ENCODE assay signal across 27 cellular contexts in the genomic region with DNA sequence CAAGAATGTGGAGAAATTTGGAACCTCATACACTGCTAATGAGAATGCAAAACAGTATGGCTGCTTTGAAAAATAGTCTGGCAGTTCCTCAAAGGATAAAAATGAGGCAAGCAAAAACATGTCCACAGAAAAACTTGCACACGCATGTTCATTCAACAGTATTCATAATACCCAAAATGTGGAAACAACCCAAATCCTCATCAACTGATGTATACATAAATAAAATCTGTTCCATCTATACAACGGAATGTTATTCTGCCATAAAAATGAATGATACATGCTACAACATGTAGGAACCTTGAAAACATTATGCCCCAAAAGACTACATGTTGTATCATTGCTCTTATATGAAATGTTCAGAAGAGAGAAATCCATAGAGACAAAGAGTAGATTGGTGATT.
"Had no signal": no experiment of that assay in that cellular context is flagged by ENCODE, and none has a peak within 500 bp of the region (broad histone marks: within the 10 kb centered on the region; RNA-seq: fewer than 3 reads in every experiment).

No MANE protein-coding gene starts in this region.

- H3K27me3 ChIP-seq: neural progenitor cell, ovary, spleen, stomach, thyroid gland, tibial nerve, upper lobe of left lung, vagina had no signal

- ATAC-seq: natural killer cell; psoas muscle; right cardiac atrium; sciatic nerve; stimulated activated effector memory CD8-positive, alpha-beta T cell treated with anti-CD3 and anti-CD28 coated beads, Interleukin-12 subunit alpha, Interleukin-12 subunit beta, amount 100 ng/mL, for 72 hours; stimulated activated naive B cell treated with anti-CD40 and anti-IgM and Interleukin-4, amounts not matched to agents 10 μg/mL and 1 μg/mL and 100 μg/mL, for 72 hours had no signal

- H3K4me3 ChIP-seq: neural progenitor cell, ovary, psoas muscle, skin epidermis, smooth muscle cell, spleen, stomach, thoracic aorta, thyroid gland, tibial nerve, upper lobe of left lung, vagina had no signal

- FAIRE-seq: urothelium cell line had no signal

- H3K4me1 ChIP-seq: parathyroid adenoma, psoas muscle, spleen, stomach, thyroid gland, tibial nerve, upper lobe of left lung, vagina had no signal

- H3K27ac ChIP-seq: neural progenitor cell, ovary, parathyroid adenoma, psoas muscle, skin epidermis, spleen, stomach, thoracic aorta, thyroid gland, tibial nerve, upper lobe of left lung, vagina had no signal

- H3K79me2 ChIP-seq: parathyroid adenoma had no signal

- H2AFZ ChIP-seq: neural progenitor cell, parathyroid adenoma had no signal

- H3K9me3 ChIP-seq: ovary, psoas muscle, thoracic aorta, thyroid gland, vagina had no signal

- H3K9ac ChIP-seq: neural progenitor cell, parathyroid adenoma had no signal

- H3K36me3 ChIP-seq: neural progenitor cell, ovary, spleen, stomach, thoracic aorta, thyroid gland, tibial nerve, upper lobe of left lung, vagina had no signal

- DNase-seq: natural killer cell; occipital lobe; ovary; posterior cingulate gyrus; psoas muscle; right cardiac atrium; spleen; stimulated activated CD4-positive, alpha-beta T cell treated with anti-CD3 and anti-CD28 coated beads, Interleukin-12 subunit alpha, Interleukin-12 subunit beta, amount 100 ng/mL, for 4 hours; stimulated activated CD4-positive, alpha-beta T cell treated with anti-CD3 and anti-CD28 coated beads, Interleukin-2, amount 100 ng/mL, for 24 hours; stimulated activated CD4-positive, alpha-beta T cell treated with anti-CD3 and anti-CD28 coated beads, Interleukin-2, amount 100 ng/mL, for 48 hours; stimulated activated CD4-positive, alpha-beta T cell treated with anti-CD3 and anti-CD28 coated beads, Interleukin-4, amount 100 ng/mL, for 24 hours; stimulated activated naive B cell treated with anti-CD40 and anti-IgM and Interleukin-4, amounts not matched to agents 10 μg/mL and 1 μg/mL and 100 μg/mL, for 72 hours; stimulated activated naive CD4-positive, alpha-beta T cell treated with Interleukin-2 at 50 U/mL for 16 hours; stomach; thyroid gland; trophoblast cell; upper lobe of left lung had no signal

- H3K4me2 ChIP-seq: neural progenitor cell, smooth muscle cell had no signal
